ENCODE assay signal across 19 cellular contexts in genomic region chr2:214881647-214882205, GRCh38.
A peak's percentile ranks its signal among the peaks of the same experiment; 100 is the strongest.
DNase-seq lines count a peak whose midpoint lies in the region; ATAC-seq and TF ChIP-seq lines count a peak whose summit lies in the region.
"Had no signal": no experiment of that assay in that cellular context is flagged by ENCODE, and none has a peak within 500 bp of the region (broad histone marks: within the 10 kb centered on the region; RNA-seq: fewer than 3 reads in every experiment).

No MANE protein-coding gene starts in this region.

- no peak for ATAC-seq in body of pancreas
- no peak for ATAC-seq in esophagus mucosa
- ATAC-seq: HCT116, T-cell had no signal

- no peaks in the 10 kb centered on the region for H3K36me3 Mint-ChIP-seq in glutamatergic neuron (ENCODE audit: unreplicated experiment)
- no peaks in the 10 kb centered on the region for H3K36me3 Mint-ChIP-seq in activated CD4-positive, alpha-beta T cell treated with anti-CD3 and anti-CD28 coated beads, Interleukin-2, amount 10 ng/mL, durations not matched to agents 24 days and 14 days (ENCODE audit: low read depth)
- H3K36me3 Mint-ChIP-seq: T-cell had no signal

- H3K4me3 Mint-ChIP-seq in glutamatergic neuron (ENCODE audit: unreplicated experiment): no peak overlapping the region
- H3K4me3 Mint-ChIP-seq in activated CD4-positive, alpha-beta T cell treated with anti-CD3 and anti-CD28 coated beads, Interleukin-2, amount 10 ng/mL, durations not matched to agents 24 days and 14 days: no peak overlapping the region
- H3K4me3 Mint-ChIP-seq: neural crest cell, T-cell had no signal

- H3K4me1 Mint-ChIP-seq in glutamatergic neuron (ENCODE audit: low read depth, unreplicated experiment): no peaks in the 10 kb centered on the region
- H3K4me1 Mint-ChIP-seq in activated CD4-positive, alpha-beta T cell treated with anti-CD3 and anti-CD28 coated beads, Interleukin-2, amount 10 ng/mL, durations not matched to agents 24 days and 14 days: no peaks in the 10 kb centered on the region
- H3K4me1 Mint-ChIP-seq: T-cell had no signal

- TF ChIP-seq POLR2A in body of pancreas (IDR thresholded peaks at IDR 0.05): no peak

- DNase-seq in AG10803 (ENCODE audit: low read depth) (peak; percentile 3), KG1 (lab: John Stamatoyannopoulos, UW) (peak; percentile 1), body of pancreas (peak in 3 of 4 donors; percentile 2 to 34 (median 14)), inferior parietal cortex (ENCODE audit: extremely low spot score) (peak; percentile 10), glutamatergic neuron (no peak), DMS153 treated with DMSO at 0.1 percent for 48 hours (lab: John Stamatoyannopoulos, UW; ENCODE audit: unreplicated experiment) (no peak)
- no peak for DNase-seq in activated CD4-positive, alpha-beta T cell treated with anti-CD3 and anti-CD28 coated beads, Interleukin-2, amount 10 ng/mL, durations not matched to agents 24 days and 14 days
- DNase-seq: GDM1; kidney; MV-4-11; NCI-H2171; NK-92 treated with Interleukin-12 subunit alpha and Interleukin-12 subunit beta, amount 100 ng/mL, for 24 hours; T-cell; WERI-Rb-1 had no signal

- no peaks in the 10 kb centered on the region for H3K4me1 ChIP-seq in body of pancreas
- H3K4me1 ChIP-seq: right atrium auricular region had no signal

- H3K27me3 ChIP-seq in body of pancreas: no peaks in the 10 kb centered on the region
- H3K27me3 ChIP-seq: right atrium auricular region had no signal

- no peak overlapping the region for H3K4me3 ChIP-seq in AG10803 (ENCODE audit: low read length)
- no peak overlapping the region for H3K4me3 ChIP-seq in body of pancreas
- H3K4me3 ChIP-seq: right atrium auricular region, thoracic aorta had no signal

- H3K27ac Mint-ChIP-seq in glutamatergic neuron (ENCODE audit: unreplicated experiment): no peak overlapping the region
- no peak overlapping the region for H3K27ac Mint-ChIP-seq in activated CD4-positive, alpha-beta T cell treated with anti-CD3 and anti-CD28 coated beads, Interleukin-2, amount 10 ng/mL, durations not matched to agents 24 days and 14 days
- H3K27ac Mint-ChIP-seq: T-cell had no signal

- no peaks in the 10 kb centered on the region for H3K36me3 ChIP-seq in body of pancreas (replicated peaks in 1 of 2; ENCODE audit: insufficient read depth in 1 of 2, low read depth in 2 of 2)
- H3K36me3 ChIP-seq: right atrium auricular region, thoracic aorta, WERI-Rb-1 had no signal

- no peaks in the 10 kb centered on the region for H3K27me3 Mint-ChIP-seq in glutamatergic neuron (ENCODE audit: unreplicated experiment)
- H3K27me3 Mint-ChIP-seq in activated CD4-positive, alpha-beta T cell treated with anti-CD3 and anti-CD28 coated beads, Interleukin-2, amount 10 ng/mL, durations not matched to agents 24 days and 14 days: no peaks in the 10 kb centered on the region

- H3K27ac ChIP-seq in body of pancreas: no peak overlapping the region
- H3K27ac ChIP-seq: right atrium auricular region, thoracic aorta, WERI-Rb-1 had no signal

- TF ChIP-seq CTCF in AG10803 (conservative IDR thresholded peaks at IDR 0.05; ENCODE audit: low read length) (no peak), body of pancreas (IDR thresholded peaks at IDR 0.05) (no peak), glutamatergic neuron (IDR thresholded peaks at IDR 0.05; ENCODE audit: partially characterized antibody, unreplicated experiment) (no peak)

- no peaks in the 10 kb centered on the region for H3K9me3 ChIP-seq in body of pancreas
- H3K9me3 ChIP-seq: thoracic aorta had no signal

- no peaks in the 10 kb centered on the region for H3K9me3 Mint-ChIP-seq in glutamatergic neuron (ENCODE audit: unreplicated experiment)
- H3K9me3 Mint-ChIP-seq in activated CD4-positive, alpha-beta T cell treated with anti-CD3 and anti-CD28 coated beads, Interleukin-2, amount 10 ng/mL, durations not matched to agents 24 days and 14 days: no peaks in the 10 kb centered on the region
- H3K9me3 Mint-ChIP-seq: T-cell had no signal

- intact Hi-C loops in body of pancreas (cut with DNase I): no loop called here
- intact Hi-C loops in activated CD4-positive, alpha-beta T cell treated with anti-CD3 and anti-CD28 coated beads, Interleukin-2, amount 10 ng/mL, durations not matched to agents 24 days and 14 days (cut with micrococcal nuclease): no loop called here

- WGBS in body of pancreas, 2 donors: 83 to 91% methylated on average over 6 of the region's 6 CpGs

Comparison
In these comparisons a context has a peak if more than half of its experiments do, and no peak if none do; other contexts are left out.
1. DNase-seq: peak in AG10803 (single experiment), KG1 (single experiment), body of pancreas (3 of 4) and inferior parietal cortex (single experiment); none in glutamatergic neuron (single experiment), activated CD4-positive, alpha-beta T cell treated with anti-CD3 and anti-CD28 coated beads, Interleukin-2, amount 10 ng/mL, durations not matched to agents 24 days and 14 days (single experiment) and DMS153 treated with DMSO at 0.1 percent for 48 hours (single experiment).